9 cellular contexts compared by ENCODE assay signal in the genomic region with DNA sequence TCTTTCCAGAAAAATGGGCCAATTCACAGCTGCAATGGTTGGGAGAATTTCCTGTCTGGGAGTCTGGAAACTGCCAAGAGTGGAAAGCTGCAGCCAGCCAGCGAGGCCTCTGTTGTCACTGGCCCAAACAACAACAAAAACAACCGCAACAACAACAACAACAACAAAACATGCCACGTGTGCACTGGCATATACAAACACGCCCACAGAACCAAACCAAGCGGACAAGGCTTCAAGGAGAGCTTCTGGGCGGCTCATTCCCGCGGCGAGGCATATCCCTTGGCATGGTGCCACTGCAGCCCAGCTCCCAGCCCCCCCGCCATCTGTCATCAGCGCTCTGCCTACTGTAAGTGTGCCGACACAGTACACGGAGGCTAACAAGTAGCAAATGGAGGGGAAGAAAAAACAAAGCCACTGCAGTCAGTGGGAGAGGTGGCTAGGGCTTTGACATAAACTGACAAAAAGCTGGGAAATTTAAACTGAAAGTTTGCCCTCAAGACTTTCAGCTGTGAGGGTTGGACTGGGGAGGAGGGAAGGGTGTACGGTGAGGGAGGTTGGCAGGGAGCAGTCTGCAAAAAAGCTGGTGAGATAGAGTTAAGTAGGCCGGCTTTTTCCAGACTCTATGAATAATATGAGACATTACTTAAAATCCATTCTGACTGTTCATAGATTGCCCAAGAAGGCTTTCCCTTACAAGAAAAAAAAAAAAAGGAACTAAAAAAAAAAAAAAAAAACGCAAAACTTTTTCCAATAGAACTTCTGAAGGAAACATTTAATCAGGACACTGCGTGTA.
DNase-seq lines count a peak whose midpoint lies in the region; ATAC-seq, FAIRE-seq and TF ChIP-seq lines count a peak whose summit lies in the region.
"Had no signal": no experiment of that assay in that cellular context is flagged by ENCODE, and none has a peak within 500 bp of the region (broad histone marks: within the 10 kb centered on the region; RNA-seq: fewer than 3 reads in every experiment).

No MANE protein-coding gene starts in this region.

- intact Hi-C loops in activated CD4-positive, alpha-beta memory T cell treated with anti-CD3 and anti-CD28 coated beads for 36 hours (cut with micrococcal nuclease) = no loop called here

- no peak overlapping the region for H3K9ac ChIP-seq in rectal smooth muscle tissue (ENCODE audit: low read length)
- H3K9ac ChIP-seq: KMS-11 had no signal

- H3K9me3 ChIP-seq in MG63 = no peaks in the 10 kb centered on the region
- no peaks in the 10 kb centered on the region for H3K9me3 ChIP-seq in gastroesophageal sphincter

- H3K4me3 Mint-ChIP-seq in activated CD4-positive, alpha-beta memory T cell treated with anti-CD3 and anti-CD28 coated beads for 36 hours = no peak overlapping the region

- CTCF ChIA-PET in activated CD4-positive, alpha-beta memory T cell treated with anti-CD3 and anti-CD28 coated beads for 36 hours (lab: Charles Lee) = no interaction called here

- H3K27me3 Mint-ChIP-seq in activated CD4-positive, alpha-beta memory T cell treated with anti-CD3 and anti-CD28 coated beads for 36 hours = no peaks in the 10 kb centered on the region

- no peaks in the 10 kb centered on the region for H3K36me3 Mint-ChIP-seq in activated CD4-positive, alpha-beta memory T cell treated with anti-CD3 and anti-CD28 coated beads for 36 hours

- H3K4me1 ChIP-seq in gastroesophageal sphincter (peaks cover 0 to 22% (median 7%) of the 10 kb centered on the region in 3 donors), rectal smooth muscle tissue (ENCODE audit: control insufficient read depth, insufficient read depth, low read length) (no peaks in the 10 kb centered on the region)

- H3K9me3 Mint-ChIP-seq in activated CD4-positive, alpha-beta memory T cell treated with anti-CD3 and anti-CD28 coated beads for 36 hours = peaks cover 2% of the 10 kb centered on the region

- TF ChIP-seq CTCF in gastroesophageal sphincter (IDR thresholded peaks at IDR 0.05) = no peak

- DNase-seq in MG63 (peak; percentile 74), SK-N-DZ (ENCODE audit: low spot score) (peak; percentile 8), GM12892 (ENCODE audit: insufficient read length) (no peak)
- DNase-seq in activated CD4-positive, alpha-beta memory T cell treated with anti-CD3 and anti-CD28 coated beads for 36 hours = no peak

- H3K27ac Mint-ChIP-seq in activated CD4-positive, alpha-beta memory T cell treated with anti-CD3 and anti-CD28 coated beads for 36 hours = no peak overlapping the region

- TF ChIP-seq POLR2A in gastroesophageal sphincter (IDR thresholded peaks at IDR 0.05) = no peak
- no peak for TF ChIP-seq POLR2A in GM12892 (IDR thresholded peaks at IDR 0.05; ENCODE audit: low read depth, low read length)

- H3K4me1 Mint-ChIP-seq in activated CD4-positive, alpha-beta memory T cell treated with anti-CD3 and anti-CD28 coated beads for 36 hours (ENCODE audit: low read depth) = no peaks in the 10 kb centered on the region

- ATAC-seq in gastroesophageal sphincter (peak; percentile 89), GM18858 (IDR thresholded peaks at IDR 0.05; ENCODE audit: unreplicated experiment) (no peak), HG02759 (IDR thresholded peaks at IDR 0.05; ENCODE audit: unreplicated experiment) (no peak)

- POLR2A ChIA-PET in activated CD4-positive, alpha-beta memory T cell treated with anti-CD3 and anti-CD28 coated beads for 36 hours (lab: Charles Lee) = no interaction called here

- H3K27me3 ChIP-seq in MG63 (no peaks in the 10 kb centered on the region), gastroesophageal sphincter (no peaks in the 10 kb centered on the region), rectal smooth muscle tissue (ENCODE audit: control insufficient read depth, insufficient read depth, low read length) (no peaks in the 10 kb centered on the region)

- WGBS in gastroesophageal sphincter (ENCODE audit: low coverage in 1 of 2), 2 donors = 4 to 5% methylated on average over 4 to 5 of the region's 17 CpGs

- H3K27ac ChIP-seq in gastroesophageal sphincter (peak overlapping the region; percentile 25 to 84 (median 76)), rectal smooth muscle tissue (ENCODE audit: low read depth, low read length) (peak overlapping the region; percentile 53)
- H3K27ac ChIP-seq: KMS-11 had no signal

- no peak for FAIRE-seq in GM12892 (lab: Jason Lieb, UNC)

- peak overlapping the region; percentile 29 for H3K4me3 ChIP-seq in MG63
- H3K4me3 ChIP-seq in gastroesophageal sphincter = peak overlapping the region; percentile 15 to 42
- peak overlapping the region; percentile 42 for H3K4me3 ChIP-seq in rectal smooth muscle tissue (ENCODE audit: low read length)

- H3K36me3 ChIP-seq in MG63 = no peaks in the 10 kb centered on the region
- H3K36me3 ChIP-seq in gastroesophageal sphincter = no peaks in the 10 kb centered on the region
- H3K36me3 ChIP-seq in rectal smooth muscle tissue (ENCODE audit: control insufficient read depth, insufficient read depth, low read length) = no peaks in the 10 kb centered on the region

- TF ChIP-seq EP300 in gastroesophageal sphincter (IDR thresholded peaks at IDR 0.05) = no peak

Comparison
In these comparisons a context has a peak if more than half of its experiments do, and no peak if none do; other contexts are left out.
1. DNase-seq: peak in MG63 (single experiment) and SK-N-DZ (single experiment); none in activated CD4-positive, alpha-beta memory T cell treated with anti-CD3 and anti-CD28 coated beads for 36 hours (single experiment) and GM12892 (single experiment).
2. Peak in every context shown above with its lines, with median percentiles within 50 percentile points of each other: H3K4me3 ChIP-seq.